26 cellular contexts compared by ENCODE assay signal in the genomic region with DNA sequence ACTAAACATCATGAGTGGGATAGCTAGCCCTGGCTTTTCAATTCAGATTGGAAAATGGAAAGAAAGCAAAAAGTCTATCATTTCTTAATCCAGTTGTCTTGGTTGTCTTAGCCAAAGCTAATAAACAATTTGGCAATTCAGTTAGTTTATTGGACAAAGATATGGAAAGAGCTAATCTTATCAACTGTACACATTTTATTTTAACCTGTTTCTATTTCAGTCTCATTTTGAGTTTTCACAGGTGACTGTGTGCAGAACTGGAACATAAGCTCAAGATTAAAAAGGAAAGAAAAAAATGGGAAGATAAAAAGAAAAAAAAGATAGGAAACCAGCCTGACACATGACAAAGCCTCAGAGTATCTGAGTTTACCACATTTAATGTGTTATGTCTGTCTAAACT.
"Had no signal": no experiment of that assay in that cellular context is flagged by ENCODE, and none has a peak within 500 bp of the region (broad histone marks: within the 10 kb centered on the region; RNA-seq: fewer than 3 reads in every experiment).

No MANE protein-coding gene starts in this region.

- H3K9me3 ChIP-seq: breast epithelium had no signal

- DNase-seq: activated CD4-positive, alpha-beta T cell treated with anti-CD3 and anti-CD28 coated beads, Interleukin-2, amount 10 ng/mL, durations not matched to agents 24 days and 14 days; activated CD4-positive, alpha-beta T cell treated with anti-CD3 and anti-CD28 coated beads, Interleukin-2, amount 50 U/mL, for 4 hours; activated CD8-positive, alpha-beta T cell treated with anti-CD3 and anti-CD28 coated beads for 36 hours; activated effector memory CD4-positive, alpha-beta T cell treated with anti-CD3 and anti-CD28 coated beads, Interleukin-2, amount 50 U/mL, for 16 hours; activated naive CD4-positive, alpha-beta T cell; activated naive CD4-positive, alpha-beta T cell treated with anti-CD3 and anti-CD28 coated beads, Interleukin-2, amount 50 U/mL, for 16 hours; activated naive CD8-positive, alpha-beta T cell treated with anti-CD3 and anti-CD28 coated beads for 36 hours; activated T-cell treated with anti-CD3 and anti-CD28 coated beads, Interleukin-2, amount 50 U/mL, for 1 hour; activated T-cell treated with anti-CD3 and anti-CD28 coated beads, Interleukin-2, amount 50 U/mL, for 72 hours; amniotic stem cell; aorta; MM.1S; MV-4-11; PC-9; SIG-M5; SW 1271; T-helper 1 cell; T-helper 2 cell; T-helper 9 cell had no signal

- H3K27ac ChIP-seq: breast epithelium, KMS-11, PC-9, RWPE1 had no signal

- H3K36me3 ChIP-seq: breast epithelium had no signal

- H3K4me1 Mint-ChIP-seq: activated CD4-positive, alpha-beta T cell treated with anti-CD3 and anti-CD28 coated beads, Interleukin-2, amount 10 ng/mL, durations not matched to agents 24 days and 14 days; activated naive CD8-positive, alpha-beta T cell treated with anti-CD3 and anti-CD28 coated beads for 36 hours; activated T-helper 17 cell treated with anti-CD3 and anti-CD28 coated beads, Interleukin-2, amount 50 U/mL, for 72 hours had no signal

- FAIRE-seq: RCC 7860 had no signal

- H3K9ac ChIP-seq: KMS-11 had no signal

- ATAC-seq: activated CD8-positive, alpha-beta T cell treated with anti-CD3 and anti-CD28 coated beads for 36 hours; activated T-cell treated with anti-CD3 and anti-CD28 coated beads, Interleukin-2, amount 50 U/mL, for 72 hours; activated T-helper 17 cell treated with anti-CD3 and anti-CD28 coated beads, Interleukin-2, amount 50 U/mL, for 72 hours; Right ventricle myocardium inferior; SK-N-SH treated with all-trans-retinoic acid at 6 μM for 48 hours had no signal

- H3K27ac Mint-ChIP-seq: activated CD4-positive, alpha-beta T cell treated with anti-CD3 and anti-CD28 coated beads, Interleukin-2, amount 10 ng/mL, durations not matched to agents 24 days and 14 days; activated CD8-positive, alpha-beta T cell treated with anti-CD3 and anti-CD28 coated beads for 36 hours; activated naive CD8-positive, alpha-beta T cell treated with anti-CD3 and anti-CD28 coated beads for 36 hours; activated T-cell treated with anti-CD3 and anti-CD28 coated beads, Interleukin-2, amount 50 U/mL, for 72 hours; activated T-helper 17 cell treated with anti-CD3 and anti-CD28 coated beads, Interleukin-2, amount 50 U/mL, for 72 hours had no signal

- H3K4me1 ChIP-seq: breast epithelium had no signal

- H3K27me3 Mint-ChIP-seq: activated CD4-positive, alpha-beta T cell treated with anti-CD3 and anti-CD28 coated beads, Interleukin-2, amount 10 ng/mL, durations not matched to agents 24 days and 14 days; activated CD8-positive, alpha-beta T cell treated with anti-CD3 and anti-CD28 coated beads for 36 hours; activated T-helper 17 cell treated with anti-CD3 and anti-CD28 coated beads, Interleukin-2, amount 50 U/mL, for 72 hours had no signal

- H3K36me3 Mint-ChIP-seq: activated naive CD8-positive, alpha-beta T cell treated with anti-CD3 and anti-CD28 coated beads for 36 hours had no signal

- H3K4me3 ChIP-seq: breast epithelium, PC-9 had no signal

- H3K4me3 Mint-ChIP-seq: activated CD4-positive, alpha-beta T cell treated with anti-CD3 and anti-CD28 coated beads, Interleukin-2, amount 10 ng/mL, durations not matched to agents 24 days and 14 days; activated CD8-positive, alpha-beta T cell treated with anti-CD3 and anti-CD28 coated beads for 36 hours; activated naive CD8-positive, alpha-beta T cell treated with anti-CD3 and anti-CD28 coated beads for 36 hours; activated T-cell treated with anti-CD3 and anti-CD28 coated beads, Interleukin-2, amount 50 U/mL, for 72 hours; activated T-helper 17 cell treated with anti-CD3 and anti-CD28 coated beads, Interleukin-2, amount 50 U/mL, for 72 hours had no signal

- H3K27me3 ChIP-seq: breast epithelium had no signal

- H3K9me3 Mint-ChIP-seq: activated CD4-positive, alpha-beta T cell treated with anti-CD3 and anti-CD28 coated beads, Interleukin-2, amount 10 ng/mL, durations not matched to agents 24 days and 14 days; activated naive CD8-positive, alpha-beta T cell treated with anti-CD3 and anti-CD28 coated beads for 36 hours had no signal
